In the genomic region with DNA sequence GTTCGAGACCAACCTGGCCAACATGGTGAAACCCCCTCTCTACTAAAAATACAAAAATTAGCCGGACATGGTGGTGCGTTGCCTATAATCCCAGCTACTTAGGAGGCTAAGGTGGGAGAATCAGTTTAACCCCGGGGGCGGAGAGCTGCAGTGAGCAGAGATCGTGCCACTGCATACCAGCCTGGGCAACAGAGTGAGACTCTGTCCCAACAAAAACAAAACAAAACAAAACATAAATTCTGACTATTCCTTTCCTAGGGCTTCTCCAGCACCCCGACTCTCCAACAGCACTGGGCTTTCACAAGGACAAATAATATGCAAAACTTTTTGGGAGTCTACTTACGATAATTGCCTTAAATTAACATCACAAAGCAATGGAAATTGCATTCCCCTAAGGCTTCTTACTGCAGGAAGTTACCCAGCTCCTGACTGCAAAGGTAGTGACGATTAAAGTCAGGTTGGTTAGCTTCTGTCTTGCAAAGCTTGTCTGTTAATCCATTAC, we compare ENCODE assay signal across 15 cellular contexts. TPM values are rescaled to one million over a fixed set of nuclear protein-coding genes. Genes with fewer than 3 reads are reported as not detected.
A peak's percentile ranks its signal among the peaks of the same experiment; 100 is the strongest.
DNase-seq lines count a peak whose midpoint lies in the region; ATAC-seq and TF ChIP-seq lines count a peak whose summit lies in the region.
"Had no signal": no experiment of that assay in that cellular context is flagged by ENCODE, and none has a peak within 500 bp of the region (broad histone marks: within the 10 kb centered on the region; RNA-seq: fewer than 3 reads in every experiment).

No MANE protein-coding gene starts in this region.

- H3K9me3 ChIP-seq in NT2/D1 (ENCODE audit: insufficient read depth, low read length) (no peaks in the 10 kb centered on the region), iPS DF 6.9 (ENCODE audit: control insufficient read depth, insufficient read depth, low read length) (no peaks in the 10 kb centered on the region), spleen (no peaks in the 10 kb centered on the region)

- no CpG with 5 or more reads among the region's 9 CpGs for WGBS in iPS DF 6.9 (ENCODE audit: insufficient coverage, insufficient read length)
- 70 to 81% (median 74%) methylated on average over 9 of the region's 9 CpGs for WGBS in spleen, 5 donors

- no peak for TF ChIP-seq POLR2A in spleen (IDR thresholded peaks at IDR 0.05)

- H3K4me1 ChIP-seq in NT2/D1 (ENCODE audit: insufficient read depth, insufficient read length) (peaks cover 3% of the 10 kb centered on the region), iPS DF 6.9 (ENCODE audit: control insufficient read depth, insufficient read depth, low read length) (peaks cover 4% of the 10 kb centered on the region), spleen (no peaks in the 10 kb centered on the region)

- no peak overlapping the region for H3K4me3 ChIP-seq in NT2/D1 (ENCODE audit: insufficient read length, low read depth)
- no peak overlapping the region for H3K4me3 ChIP-seq in iPS DF 6.9 (ENCODE audit: low read length)
- H3K4me3 ChIP-seq in spleen = no peak overlapping the region

- no peak overlapping the region for H3K9ac ChIP-seq in NT2/D1 (ENCODE audit: insufficient read length, low read depth)

- intact Hi-C loops in spleen (cut with DNase I; ENCODE audit: low total_unique reads) = no loop called here

- ATAC-seq in GM18502 (IDR thresholded peaks at IDR 0.05; ENCODE audit: poor library complexity, unreplicated experiment) = no peak
- ATAC-seq: T-cell had no signal

- H3K27me3 ChIP-seq in NT2/D1 (ENCODE audit: insufficient read depth, insufficient read length) (no peaks in the 10 kb centered on the region), iPS DF 6.9 (ENCODE audit: control insufficient read depth, insufficient read depth, low read length) (no peaks in the 10 kb centered on the region), spleen (replicated peaks in 1 of 7) (no peaks in the 10 kb centered on the region)

- no peak overlapping the region for H3K27ac ChIP-seq in iPS DF 6.9 (ENCODE audit: low read length)
- no peak overlapping the region for H3K27ac ChIP-seq in spleen
- H3K27ac ChIP-seq: C4-2B had no signal

- TF ChIP-seq CTCF in spleen (IDR thresholded peaks at IDR 0.05 in 8 of 11, conservative IDR thresholded peaks at IDR 0.05 in 3 of 11) = no peak

- DNase-seq in NCI-H526 (lab: John Stamatoyannopoulos, UW) (peak; percentile 25 to 27), NCI-H526 treated with DMSO at 0.1 percent for 48 hours (lab: John Stamatoyannopoulos, UW) (no peak), NT2/D1 (ENCODE audit: low read depth, low spot score) (peak; percentile 87), iPS DF 6.9 (ENCODE audit: low read depth, low spot score) (peak; percentile 81), spleen (peak; percentile 8), NCI-H2029 (lab: John Stamatoyannopoulos, UW) (no peak), NCI-H1417 (lab: John Stamatoyannopoulos, UW) (no peak)
- DNase-seq: 8988T, IMR-90, Kasumi-1, NCI-H2171, NCI-H446 treated with DMSO at 0.1 percent for 48 hours, T-cell had no signal

- H3K36me3 ChIP-seq in NT2/D1 (ENCODE audit: insufficient read depth, insufficient read length, low read length) = no peaks in the 10 kb centered on the region
- no peaks in the 10 kb centered on the region for H3K36me3 ChIP-seq in iPS DF 6.9 (ENCODE audit: control insufficient read depth, insufficient read depth, low read length)
- no peaks in the 10 kb centered on the region for H3K36me3 ChIP-seq in spleen

RNA-seq across cellular contexts. Expression of gene CDKN2AIPNL, which starts 15.9 kb away (rescaled TPM):
- total RNA-seq in spleen = 10 to 100 TPM; 13.1 to 16.5 (median 14.2) TPM
- 10 to 100 TPM; 24.5 to 42.7 (median 30.8) TPM for polyA plus RNA-seq in spleen

RNA-seq across cellular contexts. Expression of gene UBE2B, which starts 56.2 kb away (rescaled TPM):
- 100 to 1,000 TPM in 5 of 7 donors, 10 to 100 TPM in 2; 67.7 to 117 (median 102) TPM for total RNA-seq in spleen
- 100 to 1,000 TPM in 1 of 3 donors, 10 to 100 TPM in 2; 97.0 to 112 (median 98.7) TPM for polyA plus RNA-seq in spleen

Comparison
In these comparisons a context has a peak if more than half of its experiments do, and no peak if none do; other contexts are left out.
1. DNase-seq: peak in NCI-H526 (2 of 2), NT2/D1 (single experiment), iPS DF 6.9 (single experiment) and spleen (single experiment); none in NCI-H526 treated with DMSO at 0.1 percent for 48 hours (single experiment), NCI-H2029 (single experiment) and NCI-H1417 (0 of 3).